15 cellular contexts compared by ENCODE assay signal in genomic region chr12:103177624-103178023, GRCh38.
A peak's percentile ranks its signal among the peaks of the same experiment; 100 is the strongest.
DNase-seq lines count a peak whose midpoint lies in the region; ATAC-seq and TF ChIP-seq lines count a peak whose summit lies in the region.
"Had no signal": no experiment of that assay in that cellular context is flagged by ENCODE, and none has a peak within 500 bp of the region (broad histone marks: within the 10 kb centered on the region; RNA-seq: fewer than 3 reads in every experiment).

No MANE protein-coding gene starts in this region.

- H3K36me3 Mint-ChIP-seq in GM23338 (ENCODE audit: low read depth) = no peaks in the 10 kb centered on the region
- H3K36me3 Mint-ChIP-seq: CD4-positive, CD25-positive, alpha-beta regulatory T cell; CD8-positive, alpha-beta T cell had no signal

- H3K27ac ChIP-seq in GM23338 (ENCODE audit: low read depth) (no peak overlapping the region), neuronal stem cell (replicated peaks; ENCODE audit: low read length) (no peak overlapping the region), foreskin keratinocyte (no peak overlapping the region), right atrium auricular region (no peak overlapping the region)
- H3K27ac ChIP-seq: BLaER1, C4-2B had no signal

- H3K79me1 ChIP-seq in neuronal stem cell (ENCODE audit: low read depth, low read length) = no peaks in the 10 kb centered on the region

- no peak overlapping the region for H3K4me3 Mint-ChIP-seq in GM23338
- H3K4me3 Mint-ChIP-seq: CD8-positive, alpha-beta T cell had no signal

- H3K23ac ChIP-seq in neuronal stem cell (ENCODE audit: low read depth, low read length, poor library complexity) = no peak overlapping the region

- no peak overlapping the region for H2AK5ac ChIP-seq in neuronal stem cell (ENCODE audit: low read depth, low read length)

- no peak overlapping the region for H3K9ac ChIP-seq in neuronal stem cell (ENCODE audit: low read depth, low read length, poor library complexity)
- H3K9ac ChIP-seq: BLaER1 had no signal

- no peak for ATAC-seq in GM23338
- ATAC-seq in foreskin keratinocyte = no peak
- ATAC-seq: CD8-positive, alpha-beta T cell had no signal

- H3K4ac ChIP-seq in neuronal stem cell (ENCODE audit: low read length) = no peak overlapping the region

- no peak overlapping the region for H3K14ac ChIP-seq in neuronal stem cell (ENCODE audit: low read length)

- H3K4me2 ChIP-seq in GM23338 (no peak overlapping the region), neuronal stem cell (ENCODE audit: insufficient read depth, low read length, poor library complexity, severe bottlenecking) (no peak overlapping the region)
- H3K4me2 ChIP-seq: BLaER1 had no signal

- no peaks in the 10 kb centered on the region for H3K9me3 Mint-ChIP-seq in GM23338

- H2BK120ac ChIP-seq in neuronal stem cell (ENCODE audit: low read depth, low read length) = no peak overlapping the region

- H3K4me1 Mint-ChIP-seq in GM23338 = no peaks in the 10 kb centered on the region
- H3K4me1 Mint-ChIP-seq: CD4-positive, CD25-positive, alpha-beta regulatory T cell had no signal

- no peak overlapping the region for H4K8ac ChIP-seq in neuronal stem cell (ENCODE audit: low read depth, low read length)

- no peaks in the 10 kb centered on the region for H4K20me1 ChIP-seq in GM23338 (replicated peaks; ENCODE audit: insufficient read depth)
- H4K20me1 ChIP-seq: BLaER1 had no signal

- 0 out of 2 replicates have a peak, but pooled peaks cover 8% of the 10 kb centered on the region for H3K9me2 ChIP-seq in GM23338 (ENCODE audit: insufficient read depth)

- no peak overlapping the region for H2BK15ac ChIP-seq in neuronal stem cell (ENCODE audit: low read length)

- H3K79me2 ChIP-seq in GM23338 (replicated peaks; ENCODE audit: insufficient read depth) = no peaks in the 10 kb centered on the region

- peaks cover 3% of the 10 kb centered on the region for H3K27me3 Mint-ChIP-seq in GM23338 (ENCODE audit: insufficient read depth, low read depth, poor library complexity)

- no peak overlapping the region for H2BK5ac ChIP-seq in neuronal stem cell (ENCODE audit: low read length)

- H3F3A ChIP-seq in GM23338 (replicated peaks; ENCODE audit: low read depth) = no peaks in the 10 kb centered on the region

- H3K4me3 ChIP-seq in BE2C (ENCODE audit: low read depth, low read length) (no peak overlapping the region), GM23338 (no peak overlapping the region), neuronal stem cell (ENCODE audit: low read length in 2 of 2) (no peak overlapping the region), right atrium auricular region (no peak overlapping the region)
- H3K4me3 ChIP-seq: BLaER1 had no signal

- H3K27ac Mint-ChIP-seq in GM23338 = no peak overlapping the region
- H3K27ac Mint-ChIP-seq: CD8-positive, alpha-beta T cell had no signal

- peaks cover 16% of the 10 kb centered on the region for H3K4me1 ChIP-seq in BE2C
- H3K4me1 ChIP-seq in GM23338 (ENCODE audit: insufficient read depth) = no peaks in the 10 kb centered on the region
- peaks cover 0 to 2% of the 10 kb centered on the region in 2 donors for H3K4me1 ChIP-seq in neuronal stem cell (ENCODE audit: control insufficient read depth in 2 of 2, insufficient read depth in 1 of 2, low read depth in 1 of 2, low read length in 2 of 2)
- H3K4me1 ChIP-seq in foreskin keratinocyte = no peaks in the 10 kb centered on the region
- no peaks in the 10 kb centered on the region for H3K4me1 ChIP-seq in right atrium auricular region
- H3K4me1 ChIP-seq: BLaER1, Caco-2 had no signal

- no CpG with 5 or more reads among the region's 9 CpGs for WGBS in neuronal stem cell (ENCODE audit: extremely low coverage in 2 of 2, insufficient read length in 2 of 2, insufficient replicate concordance in 1 of 2), 2 donors

- H3K36me3 ChIP-seq in BE2C (no peaks in the 10 kb centered on the region), GM23338 (ENCODE audit: insufficient read depth) (no peaks in the 10 kb centered on the region), neuronal stem cell (replicated peaks in 1 of 2; ENCODE audit: control insufficient read depth in 2 of 2, insufficient read depth in 2 of 2, low read length in 2 of 2) (no peaks in the 10 kb centered on the region), right atrium auricular region (no peaks in the 10 kb centered on the region)
- H3K36me3 ChIP-seq: BLaER1 had no signal

- H2BK12ac ChIP-seq in neuronal stem cell (ENCODE audit: low read length) = no peak overlapping the region

- TF ChIP-seq CTCF in BE2C (IDR thresholded peaks at IDR 0.05; ENCODE audit: low read depth, low read length) (no peak), GM23338 (conservative IDR thresholded peaks at IDR 0.05; ENCODE audit: low read depth in 2 of 2) (no peak), foreskin keratinocyte (conservative IDR thresholded peaks at IDR 0.05) (no peak), right atrium auricular region (IDR thresholded peaks at IDR 0.05) (no peak)

- DNase-seq in BE2C (peak; percentile 58), GM23338 (ENCODE audit: low spot score) (no peak), astrocyte of the hippocampus (ENCODE audit: low read depth, low spot score) (peak; percentile 46), neuronal stem cell (ENCODE audit: low spot score) (peak; percentile 8), foreskin keratinocyte (no peak), right atrium auricular region (ENCODE audit: low spot score) (no peak)
- DNase-seq: Caco-2; CD4-positive, CD25-positive, alpha-beta regulatory T cell; CD8-positive, alpha-beta T cell; DMS153; DND-41; H7; HCEC 1CT had no signal

- H2AFZ ChIP-seq in GM23338 (peak overlapping the region; percentile 5; the same call in 1 of the 2 replicates), neuronal stem cell (ENCODE audit: low read length) (no peak overlapping the region)

- H3K27me3 ChIP-seq in BE2C = no peaks in the 10 kb centered on the region
- no peaks in the 10 kb centered on the region for H3K27me3 ChIP-seq in GM23338 (ENCODE audit: insufficient read depth)
- H3K27me3 ChIP-seq in neuronal stem cell (ENCODE audit: control insufficient read depth in 3 of 3, insufficient read depth in 3 of 3, low read depth in 1 of 3, low read length in 3 of 3) = no peaks in the 10 kb centered on the region
- no peaks in the 10 kb centered on the region for H3K27me3 ChIP-seq in foreskin keratinocyte
- H3K27me3 ChIP-seq in right atrium auricular region = no peaks in the 10 kb centered on the region
- H3K27me3 ChIP-seq: BLaER1 had no signal

- H3K9me3 ChIP-seq in BE2C (no peaks in the 10 kb centered on the region), neuronal stem cell (replicated peaks in 1 of 2; ENCODE audit: control insufficient read depth in 2 of 2, insufficient read depth in 1 of 2, low read depth in 1 of 2, low read length in 2 of 2) (no peaks in the 10 kb centered on the region), right atrium auricular region (no peaks in the 10 kb centered on the region)
- H3K9me3 ChIP-seq: BLaER1, Caco-2 had no signal

- H3K18ac ChIP-seq in neuronal stem cell (ENCODE audit: low read length) = no peak overlapping the region

- no peak overlapping the region for H4K91ac ChIP-seq in neuronal stem cell (ENCODE audit: low read depth, low read length, poor library complexity)

TF ChIP-seq in GM23338, 12 proteins besides CTCF, POLR2A, EP300 and RAD21 (continues in another document):
- TF ChIP-seq NANOG (IDR thresholded peaks at IDR 0.05; ENCODE audit: borderline replicate concordance) = no peak
- no peak for TF ChIP-seq ZNF331 (CRISPR knock-in tag; IDR thresholded peaks at IDR 0.05; ENCODE audit: low read depth)
- no peak for TF ChIP-seq STAT1 (IDR thresholded peaks at IDR 0.05; ENCODE audit: unreplicated experiment)
- no peak for TF ChIP-seq POLR2AphosphoS5 (IDR thresholded peaks at IDR 0.05; ENCODE audit: low read depth)
- no peak for TF ChIP-seq ETS1 (IDR thresholded peaks at IDR 0.05)
- no peak for TF ChIP-seq EZH2 (IDR thresholded peaks at IDR 0.05; ENCODE audit: low read depth, unreplicated experiment)
- TF ChIP-seq CREB1 (CRISPR knock-in tag; IDR thresholded peaks at IDR 0.05; ENCODE audit: low read depth) = no peak

Comparison
In these comparisons a context has a peak if more than half of its experiments do, and no peak if none do; other contexts are left out.
1. DNase-seq: peak in BE2C (single experiment), astrocyte of the hippocampus (single experiment) and neuronal stem cell (single experiment); none in GM23338 (single experiment), foreskin keratinocyte (0 of 2) and right atrium auricular region (single experiment).